ENCODE assay signal across 17 cellular contexts in the genomic region with DNA sequence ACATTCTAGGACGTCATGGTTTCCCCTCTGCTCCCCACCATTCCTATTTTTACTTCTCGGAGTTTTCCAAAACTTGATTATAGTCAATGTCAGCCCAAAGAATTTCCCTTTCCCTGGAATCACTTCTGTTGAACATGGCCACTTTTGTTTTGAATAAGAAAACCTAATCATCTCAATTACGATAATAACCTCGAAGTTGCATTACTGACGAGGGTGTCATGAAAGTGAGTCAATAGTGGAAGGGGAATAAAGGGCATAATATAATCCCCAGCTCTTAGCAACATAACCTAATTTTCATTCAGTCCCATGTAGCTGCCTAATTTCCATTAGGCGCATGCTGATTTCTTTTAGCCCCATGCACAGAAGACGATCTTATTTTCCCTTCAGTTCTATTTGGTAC.
"Had no signal": no experiment of that assay in that cellular context is flagged by ENCODE, and none has a peak within 500 bp of the region (broad histone marks: within the 10 kb centered on the region; RNA-seq: fewer than 3 reads in every experiment).

No MANE protein-coding gene starts in this region.

- H3K9me3 ChIP-seq: upper lobe of left lung had no signal

- ATAC-seq: left ventricle myocardium superior; naive thymus-derived CD8-positive, alpha-beta T cell; right cardiac atrium; stimulated activated naive CD8-positive, alpha-beta T cell treated with anti-CD3 and anti-CD28 coated beads, Interleukin-15, Interleukin-2, amounts not matched to agents 100 U/mL and 50 U/mL, for 24 hours had no signal

- H3K36me3 ChIP-seq: cardiac muscle cell, upper lobe of left lung had no signal

- DNase-seq: activated CD4-positive, alpha-beta T cell treated with anti-CD3 and anti-CD28 coated beads, Interleukin-2, amount 10 ng/mL, durations not matched to agents 24 days and 14 days; activated CD8-positive, alpha-beta memory T cell treated with anti-CD3 and anti-CD28 coated beads for 24 hours; activated naive CD4-positive, alpha-beta T cell treated with Interleukin-2 at 50 U/mL for 16 hours; anterior cingulate cortex; endodermal cell; kidney glomerular epithelial cell; left ventricle myocardium superior; naive thymus-derived CD8-positive, alpha-beta T cell; nucleus accumbens; right cardiac atrium; stimulated activated CD4-positive, alpha-beta T cell treated with anti-CD3 and anti-CD28 coated beads, Interleukin-4, amount 100 ng/mL, for 24 hours; stimulated activated naive CD8-positive, alpha-beta T cell treated with anti-CD3 and anti-CD28 coated beads, Interleukin-15, Interleukin-2, amounts not matched to agents 100 U/mL and 50 U/mL, for 24 hours; T-helper 2 cell; upper lobe of left lung had no signal

- H3K27me3 ChIP-seq: cardiac muscle cell, foreskin keratinocyte, upper lobe of left lung had no signal

- H3K27ac ChIP-seq: cardiac muscle cell, foreskin keratinocyte, upper lobe of left lung had no signal

- H3K4me3 ChIP-seq: cardiac muscle cell, skin epidermis, upper lobe of left lung had no signal
